In genomic region chr16:1378804-1379053, GRCh38 we compare ENCODE assay signal across 8 cellular contexts. TPM values are rescaled to one million over a fixed set of nuclear protein-coding genes. Genes with fewer than 3 reads are reported as not detected.
DNase-seq lines count a peak whose midpoint lies in the region; ATAC-seq lines count a peak whose summit lies in the region.

No MANE protein-coding gene starts in this region.

- POLR2A ChIA-PET in activated CD4-positive, alpha-beta memory T cell treated with anti-CD3 and anti-CD28 coated beads, Interleukin-2, amount 10 ng/mL, durations not matched to agents 7 days and 5 days (lab: Charles Lee) = interaction anchor here (1.1 to 2.3 kb wide), 8 partner anchors 13 to 394 kb away, joined by 3 to 19 read pairs (median 4); partner anchors contain the start of genes EME2, MAPK8IP3, MRPS34 and UQCC4

- no peaks in the 10 kb centered on the region for H3K9me3 Mint-ChIP-seq in activated CD4-positive, alpha-beta memory T cell treated with anti-CD3 and anti-CD28 coated beads, Interleukin-2, amount 10 ng/mL, durations not matched to agents 7 days and 5 days
- no peaks in the 10 kb centered on the region for H3K9me3 Mint-ChIP-seq in stimulated activated naive B cell treated with anti-CD40 and anti-IgM and Interleukin-4, amounts not matched to agents 10 μg/mL and 1 μg/mL and 100 μg/mL, for 72 hours

- peak; percentile 15 for DNase-seq in NCI-H2171 treated with DMSO at 0.1 percent for 48 hours (lab: John Stamatoyannopoulos, UW)
- DNase-seq in NCI-H2171 (lab: John Stamatoyannopoulos, UW) = no peak
- DNase-seq in activated CD4-positive, alpha-beta memory T cell treated with anti-CD3 and anti-CD28 coated beads, Interleukin-2, amount 10 ng/mL, durations not matched to agents 7 days and 5 days = no peak
- DNase-seq in stimulated activated naive B cell treated with anti-CD40 and anti-IgM and Interleukin-4, amounts not matched to agents 10 μg/mL and 1 μg/mL and 100 μg/mL, for 72 hours = no peak
- DNase-seq in retina = no peak
- no peak for DNase-seq in activated CD4-positive, alpha-beta T cell treated with anti-CD3 and anti-CD28 coated beads, Interleukin-2, amount 50 U/mL, for 1 hour

- peaks cover 20% of the 10 kb centered on the region for H3K4me1 Mint-ChIP-seq in activated CD4-positive, alpha-beta memory T cell treated with anti-CD3 and anti-CD28 coated beads, Interleukin-2, amount 10 ng/mL, durations not matched to agents 7 days and 5 days
- peaks cover 23 to 37% of the 10 kb centered on the region in 2 donors for H3K4me1 Mint-ChIP-seq in stimulated activated naive B cell treated with anti-CD40 and anti-IgM and Interleukin-4, amounts not matched to agents 10 μg/mL and 1 μg/mL and 100 μg/mL, for 72 hours

- H3K27ac Mint-ChIP-seq in activated CD4-positive, alpha-beta memory T cell treated with anti-CD3 and anti-CD28 coated beads, Interleukin-2, amount 10 ng/mL, durations not matched to agents 7 days and 5 days = peak overlapping the region; percentile 77
- peak overlapping the region; percentile 97 for H3K27ac Mint-ChIP-seq in stimulated activated naive B cell treated with anti-CD40 and anti-IgM and Interleukin-4, amounts not matched to agents 10 μg/mL and 1 μg/mL and 100 μg/mL, for 72 hours

- H3K36me3 Mint-ChIP-seq in activated CD4-positive, alpha-beta memory T cell treated with anti-CD3 and anti-CD28 coated beads, Interleukin-2, amount 10 ng/mL, durations not matched to agents 7 days and 5 days (ENCODE audit: low read depth) = peaks cover 8% of the 10 kb centered on the region
- H3K36me3 Mint-ChIP-seq in stimulated activated naive B cell treated with anti-CD40 and anti-IgM and Interleukin-4, amounts not matched to agents 10 μg/mL and 1 μg/mL and 100 μg/mL, for 72 hours = peaks cover 22 to 27% of the 10 kb centered on the region in 2 donors

- no peaks in the 10 kb centered on the region for H3K27me3 Mint-ChIP-seq in activated CD4-positive, alpha-beta memory T cell treated with anti-CD3 and anti-CD28 coated beads, Interleukin-2, amount 10 ng/mL, durations not matched to agents 7 days and 5 days
- H3K27me3 Mint-ChIP-seq in stimulated activated naive B cell treated with anti-CD40 and anti-IgM and Interleukin-4, amounts not matched to agents 10 μg/mL and 1 μg/mL and 100 μg/mL, for 72 hours = no peaks in the 10 kb centered on the region

- H3K4me3 Mint-ChIP-seq in activated CD4-positive, alpha-beta memory T cell treated with anti-CD3 and anti-CD28 coated beads, Interleukin-2, amount 10 ng/mL, durations not matched to agents 7 days and 5 days = peak overlapping the region; percentile 75
- peak overlapping the region; percentile 87 to 88 for H3K4me3 Mint-ChIP-seq in stimulated activated naive B cell treated with anti-CD40 and anti-IgM and Interleukin-4, amounts not matched to agents 10 μg/mL and 1 μg/mL and 100 μg/mL, for 72 hours

- CTCF ChIA-PET in activated CD4-positive, alpha-beta memory T cell treated with anti-CD3 and anti-CD28 coated beads, Interleukin-2, amount 10 ng/mL, durations not matched to agents 7 days and 5 days (lab: Charles Lee) = interaction anchor here (2.5 to 4.4 kb wide), 2 partner anchors 9 to 15 kb away, joined by 7 to 29 read pairs; no protein-coding TSS in a partner anchor

- ATAC-seq in stimulated activated naive B cell treated with anti-CD40 and anti-IgM and Interleukin-4, amounts not matched to agents 10 μg/mL and 1 μg/mL and 100 μg/mL, for 72 hours (replicated peaks) = peak; percentile 2
- no peak for ATAC-seq in GM19463 (IDR thresholded peaks at IDR 0.05; ENCODE audit: unreplicated experiment)

- H3K4me3 ChIP-seq in iPS-11a (ENCODE audit: low read depth, low read length) = peak overlapping the region; percentile 73

RNA-seq across cellular contexts. Expression of gene GNPTG, which starts 27.0 kb away (rescaled TPM):
- total RNA-seq in activated CD4-positive, alpha-beta memory T cell treated with anti-CD3 and anti-CD28 coated beads, Interleukin-2, amount 10 ng/mL, durations not matched to agents 7 days and 5 days = 10 to 100 TPM; 32.5 to 33.4 TPM

RNA-seq across cellular contexts. Expression of gene TSR3, which starts 27.1 kb away (rescaled TPM):
- total RNA-seq in activated CD4-positive, alpha-beta memory T cell treated with anti-CD3 and anti-CD28 coated beads, Interleukin-2, amount 10 ng/mL, durations not matched to agents 7 days and 5 days = 10 to 100 TPM; 40.6 to 46.0 TPM

RNA-seq across cellular contexts. Expression of gene UNKL, which starts 35.8 kb away (rescaled TPM):
- 10 to 100 TPM; 40.0 to 43.7 TPM for total RNA-seq in activated CD4-positive, alpha-beta memory T cell treated with anti-CD3 and anti-CD28 coated beads, Interleukin-2, amount 10 ng/mL, durations not matched to agents 7 days and 5 days

RNA-seq across cellular contexts. Expression of gene UQCC4, which starts 41.8 kb away (rescaled TPM):
- total RNA-seq in activated CD4-positive, alpha-beta memory T cell treated with anti-CD3 and anti-CD28 coated beads, Interleukin-2, amount 10 ng/mL, durations not matched to agents 7 days and 5 days = 10 to 100 TPM; 11.2 to 12.3 TPM

RNA-seq across cellular contexts. Expression of gene BAIAP3, which starts 45.3 kb away (rescaled TPM):
- total RNA-seq in activated CD4-positive, alpha-beta memory T cell treated with anti-CD3 and anti-CD28 coated beads, Interleukin-2, amount 10 ng/mL, durations not matched to agents 7 days and 5 days = 1 to 10 TPM; 3.4 to 3.9 TPM
